17 cellular contexts compared by ENCODE assay signal in genomic region chr2:120885749-120886148, GRCh38.
DNase-seq lines count a peak whose midpoint lies in the region; ATAC-seq and TF ChIP-seq lines count a peak whose summit lies in the region.
"Had no signal": no experiment of that assay in that cellular context is flagged by ENCODE, and none has a peak within 500 bp of the region (broad histone marks: within the 10 kb centered on the region; RNA-seq: fewer than 3 reads in every experiment).

No MANE protein-coding gene starts in this region.

- intact Hi-C loops in Right ventricle myocardium superior (cut with DNase I) = no loop called here
- intact Hi-C loops in heart right ventricle (cut with DNase I) = no loop called here

- DNase-seq in Right ventricle myocardium superior = peak; percentile 17
- DNase-seq in heart right ventricle = no peak
- no peak for DNase-seq in neuronal stem cell (ENCODE audit: low spot score)
- DNase-seq in H7 = no peak
- DNase-seq in activated naive CD4-positive, alpha-beta T cell treated with anti-CD3 and anti-CD28 coated beads, Interleukin-2, amount 50 U/mL, for 72 hours (ENCODE audit: low spot score in 2 of 2) = no peak
- no peak for DNase-seq in NCI-H748 (lab: John Stamatoyannopoulos, UW; ENCODE audit: unreplicated experiment)
- DNase-seq: AML-193, GDM1, NCI-H1092, NCI-H1436, NCI-H1930, NCI-H748 treated with DMSO at 0.1 percent for 48 hours had no signal

- H3K36me3 ChIP-seq in heart right ventricle (no peaks in the 10 kb centered on the region), neuronal stem cell (replicated peaks in 1 of 2; ENCODE audit: control insufficient read depth in 2 of 2, insufficient read depth in 2 of 2, low read length in 2 of 2) (peaks cover 0 to 14% of the 10 kb centered on the region in 2 donors), H7 (replicated peaks; ENCODE audit: control insufficient read depth, insufficient read depth, low read length) (no peaks in the 10 kb centered on the region)

- H3K18ac ChIP-seq in neuronal stem cell (ENCODE audit: low read length) = no peak overlapping the region

- H3K27me3 ChIP-seq in heart right ventricle (no peaks in the 10 kb centered on the region), neuronal stem cell (ENCODE audit: control insufficient read depth in 3 of 3, insufficient read depth in 3 of 3, low read depth in 1 of 3, low read length in 3 of 3) (no peaks in the 10 kb centered on the region), H7 (ENCODE audit: control insufficient read depth, insufficient read depth, low read length) (no peaks in the 10 kb centered on the region)

- H3K9me3 ChIP-seq in heart right ventricle (peaks cover 0 to 3% (median 0%) of the 10 kb centered on the region in 11 donors), neuronal stem cell (replicated peaks in 1 of 2; ENCODE audit: control insufficient read depth in 2 of 2, insufficient read depth in 1 of 2, low read depth in 1 of 2, low read length in 2 of 2) (no peaks in the 10 kb centered on the region)

- H3K9ac ChIP-seq in neuronal stem cell (ENCODE audit: low read depth, low read length, poor library complexity) = no peak overlapping the region

- no peak overlapping the region for H2BK12ac ChIP-seq in neuronal stem cell (ENCODE audit: low read length)

- no peak for TF ChIP-seq CTCF in heart right ventricle (IDR thresholded peaks at IDR 0.05)
- no peak for TF ChIP-seq CTCF in brain (conservative IDR thresholded peaks at IDR 0.05)

- H4K8ac ChIP-seq in neuronal stem cell (ENCODE audit: low read depth, low read length) = no peak overlapping the region

- no peak overlapping the region for H2BK5ac ChIP-seq in neuronal stem cell (ENCODE audit: low read length)

- H3K79me1 ChIP-seq in neuronal stem cell (ENCODE audit: low read depth, low read length) = peaks cover 17% of the 10 kb centered on the region

- peaks cover 0 to 8% (median 0%) of the 10 kb centered on the region in 9 donors for H3K4me1 ChIP-seq in heart right ventricle
- peaks cover 23 to 29% of the 10 kb centered on the region in 2 donors for H3K4me1 ChIP-seq in neuronal stem cell (ENCODE audit: control insufficient read depth in 2 of 2, insufficient read depth in 1 of 2, low read depth in 1 of 2, low read length in 2 of 2)

- no peak overlapping the region for H3K4me3 ChIP-seq in heart right ventricle
- no peak overlapping the region for H3K4me3 ChIP-seq in neuronal stem cell (ENCODE audit: low read length in 2 of 2)
- H3K4me3 ChIP-seq in H7 (ENCODE audit: insufficient read depth, low read depth, low read length) = no peak overlapping the region

- no peak overlapping the region for H3K4me2 ChIP-seq in neuronal stem cell (ENCODE audit: insufficient read depth, low read length, poor library complexity, severe bottlenecking)

- H3K27ac ChIP-seq in heart right ventricle = no peak overlapping the region
- no peak overlapping the region for H3K27ac ChIP-seq in neuronal stem cell (replicated peaks; ENCODE audit: low read length)
- H3K27ac ChIP-seq: 22Rv1 had no signal

- H3K23ac ChIP-seq in neuronal stem cell (ENCODE audit: low read depth, low read length, poor library complexity) = no peak overlapping the region

- peaks cover 0 to 4% (median 0%) of the 10 kb centered on the region in 5 experiments for H3K9me3 Mint-ChIP-seq in brain
- H3K9me3 Mint-ChIP-seq in activated naive CD4-positive, alpha-beta T cell treated with anti-CD3 and anti-CD28 coated beads, Interleukin-2, amount 50 U/mL, for 72 hours = no peaks in the 10 kb centered on the region

- 86 to 99% methylated on average over 4 of the region's 4 CpGs for WGBS in heart right ventricle, 2 donors
- no CpG with 5 or more reads among the region's 4 CpGs for WGBS in neuronal stem cell (ENCODE audit: extremely low coverage in 2 of 2, insufficient read length in 2 of 2, insufficient replicate concordance in 1 of 2), 2 donors

- H2AFZ ChIP-seq in neuronal stem cell (ENCODE audit: low read length) = no peak overlapping the region

- peak overlapping the region in 4 of 5 experiments; percentile 8 to 95 (median 92) for H3K27ac Mint-ChIP-seq in brain
- H3K27ac Mint-ChIP-seq in activated naive CD4-positive, alpha-beta T cell treated with anti-CD3 and anti-CD28 coated beads, Interleukin-2, amount 50 U/mL, for 72 hours = no peak overlapping the region
- H3K27ac Mint-ChIP-seq: CD14-positive monocyte had no signal

- H2BK120ac ChIP-seq in neuronal stem cell (ENCODE audit: low read depth, low read length) = no peak overlapping the region

- H3K4ac ChIP-seq in neuronal stem cell (ENCODE audit: low read length) = no peak overlapping the region

- peak overlapping the region in 1 of 5 experiments; percentile 39 for H3K4me3 Mint-ChIP-seq in brain
- H3K4me3 Mint-ChIP-seq: CD14-positive monocyte had no signal

- no peak for ATAC-seq in Right ventricle myocardium superior (ENCODE audit: poor library complexity)
- no peak for ATAC-seq in heart right ventricle
- no peak for ATAC-seq in GM21526 (IDR thresholded peaks at IDR 0.05; ENCODE audit: low FRiP score, unreplicated experiment)
- ATAC-seq in activated naive CD4-positive, alpha-beta T cell treated with anti-CD3 and anti-CD28 coated beads, Interleukin-2, amount 50 U/mL, for 72 hours = no peak
- ATAC-seq: Panc1 had no signal

- no peaks in the 10 kb centered on the region for H3K36me3 Mint-ChIP-seq in brain
- no peaks in the 10 kb centered on the region for H3K36me3 Mint-ChIP-seq in activated naive CD4-positive, alpha-beta T cell treated with anti-CD3 and anti-CD28 coated beads, Interleukin-2, amount 50 U/mL, for 72 hours
- H3K36me3 Mint-ChIP-seq: CD14-positive monocyte had no signal

- peak overlapping the region; percentile 22 for H2AK5ac ChIP-seq in neuronal stem cell (ENCODE audit: low read depth, low read length)

- H3K14ac ChIP-seq in neuronal stem cell (ENCODE audit: low read length) = no peak overlapping the region

- no peak overlapping the region for H4K91ac ChIP-seq in neuronal stem cell (ENCODE audit: low read depth, low read length, poor library complexity)

- H2BK15ac ChIP-seq in neuronal stem cell (ENCODE audit: low read length) = no peak overlapping the region

- H3K27me3 Mint-ChIP-seq in brain = no peaks in the 10 kb centered on the region

- H3K4me1 Mint-ChIP-seq in brain = peaks cover 80% of the 10 kb centered on the region
- H3K4me1 Mint-ChIP-seq: CD14-positive monocyte had no signal

Comparison
In these comparisons a context has a peak if more than half of its experiments do, and no peak if none do; other contexts are left out.
1. H3K27ac Mint-ChIP-seq: peak in brain (4 of 5); none in activated naive CD4-positive, alpha-beta T cell treated with anti-CD3 and anti-CD28 coated beads, Interleukin-2, amount 50 U/mL, for 72 hours (0 of 2).